16 cellular contexts compared by ENCODE assay signal in genomic region chr1:228836427-228836826, GRCh38.
DNase-seq lines count a peak whose midpoint lies in the region; ATAC-seq and TF ChIP-seq lines count a peak whose summit lies in the region.
"Had no signal": no experiment of that assay in that cellular context is flagged by ENCODE, and none has a peak within 500 bp of the region (broad histone marks: within the 10 kb centered on the region; RNA-seq: fewer than 3 reads in every experiment).

No MANE protein-coding gene starts in this region.

- intact Hi-C loops in right lobe of liver (cut with DNase I), result no loop called here

- peaks cover 0 to 30% (median 17%) of the 10 kb centered on the region in 4 donors for H3K4me1 ChIP-seq in right lobe of liver

- H3K4me1 Mint-ChIP-seq in central memory CD8-positive, alpha-beta T cell, result peaks cover under 1% of the 10 kb centered on the region
- peaks cover 51% of the 10 kb centered on the region for H3K4me1 Mint-ChIP-seq in progenitor cell of endocrine pancreas (ENCODE audit: low read depth)
- H3K4me1 Mint-ChIP-seq: naive thymus-derived CD8-positive, alpha-beta T cell had no signal

- DNase-seq in G401 (ENCODE audit: low spot score), result peak; percentile 2
- no peak for DNase-seq in central memory CD8-positive, alpha-beta T cell (ENCODE audit: low spot score in 2 of 2)
- peak in 1 of 3 donors; percentile 52 for DNase-seq in right lobe of liver
- DNase-seq in progenitor cell of endocrine pancreas (ENCODE audit: low spot score, unreplicated experiment), result no peak
- no peak for DNase-seq in NCI-H2107 treated with DMSO at 0.1 percent for 48 hours (lab: John Stamatoyannopoulos, UW; ENCODE audit: unreplicated experiment)
- DNase-seq in SW480 (ENCODE audit: low spot score), result no peak
- DNase-seq: activated CD8-positive, alpha-beta T cell treated with anti-CD3 and anti-CD28 coated beads, Interleukin-2, amount 10 ng/mL, durations not matched to agents 7 days and 5 days; adrenal gland; HFFc6; left ventricle myocardium superior; naive thymus-derived CD8-positive, alpha-beta T cell; NCI-H1436; stimulated activated naive CD4-positive, alpha-beta T cell treated with Interleukin-2 at 50 U/mL for 16 hours had no signal

- H3K27ac ChIP-seq in right lobe of liver, result peak overlapping the region; percentile 84 to 91 (median 90)
- H3K27ac ChIP-seq: adrenal gland had no signal

- H3K9me3 ChIP-seq in right lobe of liver, result no peaks in the 10 kb centered on the region
- H3K9me3 ChIP-seq: adrenal gland had no signal

- no peaks in the 10 kb centered on the region for H3K36me3 Mint-ChIP-seq in central memory CD8-positive, alpha-beta T cell (ENCODE audit: insufficient read depth)
- H3K36me3 Mint-ChIP-seq in progenitor cell of endocrine pancreas (ENCODE audit: insufficient read depth), result no peaks in the 10 kb centered on the region
- H3K36me3 Mint-ChIP-seq: CD8-positive, alpha-beta T cell; naive thymus-derived CD8-positive, alpha-beta T cell had no signal

- no peaks in the 10 kb centered on the region for H3K9me3 Mint-ChIP-seq in central memory CD8-positive, alpha-beta T cell
- H3K9me3 Mint-ChIP-seq in progenitor cell of endocrine pancreas (ENCODE audit: low read depth), result no peaks in the 10 kb centered on the region
- H3K9me3 Mint-ChIP-seq: CD8-positive, alpha-beta T cell; naive thymus-derived CD8-positive, alpha-beta T cell had no signal

- TF ChIP-seq CTCF in right lobe of liver (IDR thresholded peaks at IDR 0.05) (no peak), progenitor cell of endocrine pancreas (IDR thresholded peaks at IDR 0.05; ENCODE audit: unreplicated experiment) (no peak)

- H3K4me3 ChIP-seq in right lobe of liver, result peak overlapping the region in 1 of 3 donors; percentile 34
- H3K4me3 ChIP-seq: adrenal gland had no signal

- TF ChIP-seq POLR2A in right lobe of liver (IDR thresholded peaks at IDR 0.05), result peak; percentile 44

- peak overlapping the region; percentile 20 for H3K27ac Mint-ChIP-seq in central memory CD8-positive, alpha-beta T cell (ENCODE audit: low read depth)
- peak overlapping the region; percentile 95 for H3K27ac Mint-ChIP-seq in progenitor cell of endocrine pancreas
- H3K27ac Mint-ChIP-seq: activated CD8-positive, alpha-beta T cell treated with anti-CD3 and anti-CD28 coated beads, Interleukin-2, amount 10 ng/mL, durations not matched to agents 7 days and 5 days; CD8-positive, alpha-beta T cell; HFFc6; naive thymus-derived CD8-positive, alpha-beta T cell had no signal

- no peak for ATAC-seq in central memory CD8-positive, alpha-beta T cell (replicated peaks; ENCODE audit: extremely low read depth, poor library complexity, severe bottlenecking)
- ATAC-seq in right lobe of liver, result peak; percentile 33 to 61 (median 47)
- no peak for ATAC-seq in GM18867 (IDR thresholded peaks at IDR 0.05; ENCODE audit: unreplicated experiment)
- no peak for ATAC-seq in HG02884 (IDR thresholded peaks at IDR 0.05; ENCODE audit: unreplicated experiment)
- ATAC-seq: activated CD8-positive, alpha-beta T cell treated with anti-CD3 and anti-CD28 coated beads, Interleukin-2, amount 10 ng/mL, durations not matched to agents 7 days and 5 days; CD8-positive, alpha-beta T cell; left ventricle myocardium superior; naive thymus-derived CD8-positive, alpha-beta T cell had no signal

- H3K36me3 ChIP-seq in right lobe of liver, result no peaks in the 10 kb centered on the region
- H3K36me3 ChIP-seq: adrenal gland had no signal

- WGBS in right lobe of liver (ENCODE audit: insufficient coverage, low coverage, low lambda C conversion rate, missing lambda C conversion rate), result 24% methylated on average over 3 of the region's 3 CpGs

- H3K4me3 Mint-ChIP-seq in central memory CD8-positive, alpha-beta T cell, result no peak overlapping the region
- H3K4me3 Mint-ChIP-seq in progenitor cell of endocrine pancreas (ENCODE audit: low read depth), result peak overlapping the region; percentile 22
- H3K4me3 Mint-ChIP-seq: activated CD8-positive, alpha-beta T cell treated with anti-CD3 and anti-CD28 coated beads, Interleukin-2, amount 10 ng/mL, durations not matched to agents 7 days and 5 days; CD8-positive, alpha-beta T cell; HFFc6; naive thymus-derived CD8-positive, alpha-beta T cell had no signal

- in situ Hi-C loops in G401 (cut with HindIII; ENCODE audit: low sequenced_read_pairs), result no loop called here

- no peaks in the 10 kb centered on the region for H3K27me3 ChIP-seq in right lobe of liver
- H3K27me3 ChIP-seq: adrenal gland had no signal

- peaks cover 14% of the 10 kb centered on the region for H3K27me3 Mint-ChIP-seq in central memory CD8-positive, alpha-beta T cell
- H3K27me3 Mint-ChIP-seq in progenitor cell of endocrine pancreas, result no peaks in the 10 kb centered on the region

Comparison
In these comparisons a context has a peak if more than half of its experiments do, and no peak if none do; other contexts are left out.
1. ATAC-seq: peak in right lobe of liver (4 of 4); none in central memory CD8-positive, alpha-beta T cell (single experiment), GM18867 (single experiment) and HG02884 (single experiment).